ENCODE assay signal across 7 cellular contexts in the genomic region with DNA sequence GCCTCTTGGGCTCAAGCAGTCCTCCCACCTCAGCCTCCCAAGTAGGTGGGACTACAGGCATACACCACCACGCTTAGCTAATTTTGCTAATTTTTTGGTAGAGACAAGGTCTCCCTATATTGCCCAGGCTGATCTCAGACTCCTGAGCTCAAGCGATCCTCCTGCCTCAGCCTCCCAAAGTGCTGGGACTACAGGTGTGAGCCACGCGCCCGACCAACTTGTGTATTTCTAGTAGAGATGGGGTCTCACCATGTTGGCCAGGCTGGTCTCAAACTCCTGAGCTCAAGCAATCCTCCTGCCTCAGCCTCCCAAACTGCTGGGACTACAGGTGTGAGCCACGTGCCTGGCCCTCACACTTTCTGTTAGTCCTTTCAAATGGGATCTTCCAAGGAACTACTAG. TPM values are rescaled to one million over a fixed set of nuclear protein-coding genes. Genes with fewer than 3 reads are reported as not detected.
"Had no signal": no experiment of that assay in that cellular context is flagged by ENCODE, and none has a peak within 500 bp of the region (broad histone marks: within the 10 kb centered on the region; RNA-seq: fewer than 3 reads in every experiment).

No MANE protein-coding gene starts in this region.

RNA-seq across cellular contexts. Expression of gene TNFRSF18, which starts 10.7 kb away (rescaled TPM):
- total RNA-seq: LHCN-M2, MCF 10A, NCI-H460, OCI-LY7, Right ventricle myocardium inferior, RPMI7951, SK-MEL-5 had no signal

RNA-seq across cellular contexts. Expression of gene TNFRSF4, which starts 18.2 kb away (rescaled TPM):
- total RNA-seq: MCF 10A, NCI-H460, RPMI7951, SK-MEL-5 had no signal

RNA-seq across cellular contexts. Expression of gene TTLL10, which starts 22.0 kb away (rescaled TPM):
- total RNA-seq: LHCN-M2, MCF 10A, NCI-H460, OCI-LY7, RPMI7951, SK-MEL-5 had no signal
